Comparison of ENCODE assay signal across 1 cellular context in the genomic region with DNA sequence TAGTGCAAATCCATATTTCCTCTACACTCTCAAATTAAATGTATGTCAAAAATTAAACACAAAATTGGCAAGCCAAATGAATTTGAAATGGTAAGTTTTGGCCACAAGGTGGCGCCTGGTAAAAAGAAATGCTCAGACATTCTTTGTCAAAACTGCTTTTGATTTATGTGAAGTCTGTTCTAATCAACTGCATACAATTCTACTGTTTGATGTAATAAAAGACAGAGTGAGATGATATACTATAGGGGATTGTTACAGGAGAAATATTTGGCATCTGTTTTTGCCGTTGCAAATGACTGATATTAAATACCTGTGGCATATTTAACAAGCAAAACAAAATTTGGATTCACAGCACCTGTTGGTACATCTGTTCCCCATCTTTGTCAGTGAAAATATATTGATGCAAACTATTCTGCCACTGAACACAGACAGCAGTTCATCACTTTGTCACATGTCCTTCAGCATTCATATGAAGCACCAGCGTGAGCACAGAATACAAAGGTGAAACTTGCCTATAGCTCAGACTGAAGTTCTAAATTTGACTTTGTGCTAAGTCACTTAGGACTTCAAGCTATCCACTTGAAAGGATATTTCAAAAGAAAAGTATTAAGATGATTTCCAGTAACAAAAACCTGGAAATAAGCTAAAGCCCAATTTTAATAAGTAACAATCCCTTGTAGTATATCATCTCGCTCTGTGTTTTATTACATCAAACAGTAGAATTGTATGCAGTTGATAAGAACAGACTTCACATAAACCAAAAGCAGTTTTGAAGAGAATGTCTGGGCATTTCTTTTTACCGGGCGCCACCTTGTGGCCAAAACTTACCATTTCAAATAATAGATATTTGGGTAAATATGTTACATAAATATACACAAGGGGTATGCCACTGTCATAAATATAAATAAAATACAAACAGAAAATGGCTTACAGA.
A peak's percentile ranks its signal among the peaks of the same experiment; 100 is the strongest.
TF ChIP-seq lines count a peak whose summit lies in the region.

No MANE protein-coding gene starts in this region.

TF ChIP-seq in endothelial cell of umbilical vein, 7 proteins besides CTCF, POLR2A, EP300 and RAD21 (continued from another document):
- TF ChIP-seq GATA2 (IDR thresholded peaks at IDR 0.05; ENCODE audit: insufficient read depth, insufficient read length, low read depth, low read length) (peak; percentile 32), JUN (IDR thresholded peaks at IDR 0.05; ENCODE audit: borderline replicate concordance, insufficient read depth, insufficient read length, low read depth) (no peak)
